Comparison of ENCODE assay signal across 13 cellular contexts in the genomic region with DNA sequence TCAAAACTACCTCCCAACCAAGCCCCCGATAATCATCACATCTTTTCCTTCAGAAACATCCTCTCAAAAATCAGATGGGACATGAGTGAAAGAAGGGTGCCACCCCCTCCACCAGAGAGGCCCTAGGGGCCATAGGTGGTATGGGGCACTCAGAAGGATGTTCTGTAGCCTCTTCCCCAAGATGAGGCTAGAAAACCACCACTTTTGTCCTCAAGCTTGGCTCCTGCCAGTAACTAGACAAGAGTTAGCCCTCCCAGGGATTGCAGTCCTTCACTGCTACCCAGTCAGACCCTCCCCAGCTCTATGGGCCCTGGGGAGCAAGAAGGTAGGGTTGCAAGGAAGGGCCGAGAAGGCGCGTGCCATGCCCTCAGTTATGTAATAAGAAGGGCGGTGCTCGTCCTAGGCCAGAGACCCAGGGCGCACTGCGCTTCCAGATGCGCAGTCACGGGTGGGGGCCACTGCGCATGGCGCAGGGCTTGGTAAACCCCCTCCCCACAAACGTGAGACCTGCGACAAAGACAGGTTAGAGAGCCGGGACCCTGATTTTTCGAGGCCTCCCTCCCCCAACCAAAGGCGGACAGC.
DNase-seq lines count a peak whose midpoint lies in the region; ATAC-seq and TF ChIP-seq lines count a peak whose summit lies in the region.
"Had no signal": no experiment of that assay in that cellular context is flagged by ENCODE, and none has a peak within 500 bp of the region (broad histone marks: within the 10 kb centered on the region; RNA-seq: fewer than 3 reads in every experiment).

No MANE protein-coding gene starts in this region.

- no peak for DNase-seq in activated naive CD4-positive, alpha-beta T cell treated with anti-CD3 and anti-CD28 coated beads, Interleukin-2, amount 10 ng/mL, durations not matched to agents 7 days and 5 days
- DNase-seq in body of pancreas: peak in 3 of 4 donors; percentile 57 to 71 (median 59)
- DNase-seq in midbrain (lab: John Stamatoyannopoulos, UW): peak; percentile 39
- peak in 1 of 2 donors; percentile 74 for DNase-seq in upper lobe of left lung
- DNase-seq in NOMO-1 treated with dmso at 0.1 percent for 144 hours (lab: John Stamatoyannopoulos, UW; ENCODE audit: unreplicated experiment): no peak
- no peak for DNase-seq in OCI-M1 (lab: John Stamatoyannopoulos, UW)
- DNase-seq: activated CD4-positive, alpha-beta T cell treated with anti-CD3 and anti-CD28 coated beads, Interleukin-2, amount 50 U/mL, for 4 hours; foreskin melanocyte; mesendoderm; NCI-H187; SHP77 treated with DMSO at 0.1 percent for 48 hours had no signal

- TF ChIP-seq CTCF in body of pancreas (IDR thresholded peaks at IDR 0.05): peak in 1 of 7 experiments; percentile 9
- no peak for TF ChIP-seq CTCF in upper lobe of left lung (IDR thresholded peaks at IDR 0.05)

- H3K27ac ChIP-seq in body of pancreas: peak overlapping the region; percentile 30 to 99 (median 98)
- H3K27ac ChIP-seq in upper lobe of left lung: peak overlapping the region; percentile 97 to 98 (median 98)

- H3K9me3 ChIP-seq in body of pancreas: no peaks in the 10 kb centered on the region
- no peaks in the 10 kb centered on the region for H3K9me3 ChIP-seq in upper lobe of left lung

- H3K9me3 Mint-ChIP-seq in activated naive CD4-positive, alpha-beta T cell treated with anti-CD3 and anti-CD28 coated beads, Interleukin-2, amount 50 U/mL, for 24 hours: no peaks in the 10 kb centered on the region
- peaks cover 2% of the 10 kb centered on the region for H3K9me3 Mint-ChIP-seq in activated naive CD4-positive, alpha-beta T cell treated with anti-CD3 and anti-CD28 coated beads, Interleukin-2, amount 10 ng/mL, durations not matched to agents 7 days and 5 days

- H3K4me1 ChIP-seq in body of pancreas (peaks cover 74% of the 10 kb centered on the region), upper lobe of left lung (peaks cover 73 to 91% (median 82%) of the 10 kb centered on the region in 4 donors)

- TF ChIP-seq EP300 in upper lobe of left lung (IDR thresholded peaks at IDR 0.05): no peak

- peak overlapping the region; percentile 94 for H3K4me3 Mint-ChIP-seq in activated naive CD4-positive, alpha-beta T cell treated with anti-CD3 and anti-CD28 coated beads, Interleukin-2, amount 50 U/mL, for 24 hours
- H3K4me3 Mint-ChIP-seq in activated naive CD4-positive, alpha-beta T cell treated with anti-CD3 and anti-CD28 coated beads, Interleukin-2, amount 10 ng/mL, durations not matched to agents 7 days and 5 days: no peak overlapping the region

- H3K36me3 Mint-ChIP-seq in activated naive CD4-positive, alpha-beta T cell treated with anti-CD3 and anti-CD28 coated beads, Interleukin-2, amount 50 U/mL, for 24 hours: peaks cover 6% of the 10 kb centered on the region
- peaks cover 49% of the 10 kb centered on the region for H3K36me3 Mint-ChIP-seq in activated naive CD4-positive, alpha-beta T cell treated with anti-CD3 and anti-CD28 coated beads, Interleukin-2, amount 10 ng/mL, durations not matched to agents 7 days and 5 days

- H3K27ac Mint-ChIP-seq in activated naive CD4-positive, alpha-beta T cell treated with anti-CD3 and anti-CD28 coated beads, Interleukin-2, amount 50 U/mL, for 24 hours: peak overlapping the region; percentile 64
- no peak overlapping the region for H3K27ac Mint-ChIP-seq in activated naive CD4-positive, alpha-beta T cell treated with anti-CD3 and anti-CD28 coated beads, Interleukin-2, amount 10 ng/mL, durations not matched to agents 7 days and 5 days

- ATAC-seq in body of pancreas (no peak), upper lobe of left lung (ENCODE audit: low FRiP score in 2 of 2) (no peak), HG02852 (IDR thresholded peaks at IDR 0.05; ENCODE audit: unreplicated experiment) (no peak)

- H3K4me1 Mint-ChIP-seq in activated naive CD4-positive, alpha-beta T cell treated with anti-CD3 and anti-CD28 coated beads, Interleukin-2, amount 50 U/mL, for 24 hours: peaks cover 90% of the 10 kb centered on the region
- peaks cover 58% of the 10 kb centered on the region for H3K4me1 Mint-ChIP-seq in activated naive CD4-positive, alpha-beta T cell treated with anti-CD3 and anti-CD28 coated beads, Interleukin-2, amount 10 ng/mL, durations not matched to agents 7 days and 5 days

- H3K27me3 Mint-ChIP-seq in activated naive CD4-positive, alpha-beta T cell treated with anti-CD3 and anti-CD28 coated beads, Interleukin-2, amount 50 U/mL, for 24 hours: no peaks in the 10 kb centered on the region
- H3K27me3 Mint-ChIP-seq in activated naive CD4-positive, alpha-beta T cell treated with anti-CD3 and anti-CD28 coated beads, Interleukin-2, amount 10 ng/mL, durations not matched to agents 7 days and 5 days: peaks cover 6% of the 10 kb centered on the region

- H3K4me3 ChIP-seq in body of pancreas (peak overlapping the region; percentile 13 to 50), upper lobe of left lung (peak overlapping the region; percentile 34 to 68 (median 64))

- H3K27me3 ChIP-seq in body of pancreas (no peaks in the 10 kb centered on the region), upper lobe of left lung (no peaks in the 10 kb centered on the region)

- TF ChIP-seq POLR2A in body of pancreas (IDR thresholded peaks at IDR 0.05): peak in 1 of 3 donors; percentile 11
- no peak for TF ChIP-seq POLR2A in upper lobe of left lung (IDR thresholded peaks at IDR 0.05)

- CTCF ChIA-PET in activated naive CD4-positive, alpha-beta T cell treated with anti-CD3 and anti-CD28 coated beads, Interleukin-2, amount 10 ng/mL, durations not matched to agents 7 days and 5 days (lab: Charles Lee): interaction anchor here (0.8 to 1.7 kb wide), 3 partner anchors 9 to 24 kb away, joined by 3 to 6 read pairs (median 3); no protein-coding TSS in a partner anchor

- WGBS in body of pancreas, 2 donors: 19 to 31% methylated on average over 16 to 17 of the region's 17 CpGs
- WGBS in upper lobe of left lung, 2 donors: 85 to 92% methylated on average over 17 of the region's 17 CpGs

- intact Hi-C loops in body of pancreas (cut with DNase I): no loop called here

- H3K36me3 ChIP-seq in body of pancreas (replicated peaks in 1 of 2; ENCODE audit: insufficient read depth in 1 of 2, low read depth in 2 of 2) (peaks cover 0 to 8% of the 10 kb centered on the region in 2 donors), upper lobe of left lung (peaks cover 5 to 37% (median 24%) of the 10 kb centered on the region in 4 donors)

Comparison
In these comparisons a context has a peak if more than half of its experiments do, and no peak if none do; other contexts are left out.
1. DNase-seq: peak in body of pancreas (3 of 4) and midbrain (single experiment); none in activated naive CD4-positive, alpha-beta T cell treated with anti-CD3 and anti-CD28 coated beads, Interleukin-2, amount 10 ng/mL, durations not matched to agents 7 days and 5 days (single experiment), NOMO-1 treated with dmso at 0.1 percent for 144 hours (single experiment) and OCI-M1 (single experiment).